Comparison of ENCODE assay signal across 14 cellular contexts in the genomic region with DNA sequence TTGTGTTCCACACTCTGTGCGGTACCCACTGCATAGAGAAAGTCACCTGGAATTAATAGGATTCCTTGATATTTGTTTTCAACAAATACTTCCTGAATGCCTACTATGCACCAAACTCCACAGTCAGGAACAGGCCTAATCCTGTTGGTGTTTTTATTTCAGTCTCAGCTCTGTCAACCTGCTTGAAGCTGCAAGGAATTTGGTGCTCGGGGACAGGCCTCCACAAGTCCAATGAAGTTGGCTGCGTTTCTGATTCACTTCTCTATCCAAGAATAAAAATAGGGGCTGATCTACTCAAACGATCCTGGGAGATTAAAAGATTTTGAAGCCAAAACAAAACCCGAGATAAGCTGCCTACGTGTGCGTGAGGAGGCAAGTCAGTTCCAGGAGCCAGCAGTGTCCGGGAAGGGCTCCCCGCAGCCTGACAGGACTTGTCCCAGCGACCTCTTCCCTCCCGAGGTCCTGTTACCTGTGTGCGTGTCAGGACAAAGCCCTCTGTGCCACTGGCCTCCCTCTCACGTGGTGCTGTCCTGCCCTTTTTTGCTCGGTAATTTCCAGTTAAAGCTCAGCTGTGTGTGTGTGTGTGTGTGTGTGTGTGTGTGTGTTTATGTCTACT.
A peak's percentile ranks its signal among the peaks of the same experiment; 100 is the strongest.
DNase-seq lines count a peak whose midpoint lies in the region; ATAC-seq and TF ChIP-seq lines count a peak whose summit lies in the region.
"Had no signal": no experiment of that assay in that cellular context is flagged by ENCODE, and none has a peak within 500 bp of the region (broad histone marks: within the 10 kb centered on the region; RNA-seq: fewer than 3 reads in every experiment).

No MANE protein-coding gene starts in this region.

- peaks cover 37 to 52% (median 40%) of the 10 kb centered on the region in 3 donors for H3K4me1 ChIP-seq in skeletal muscle tissue (ENCODE audit: control insufficient read depth in 3 of 3, insufficient read depth in 3 of 3, low read length in 3 of 3)

- H3K36me3 ChIP-seq in skeletal muscle tissue (ENCODE audit: control insufficient read depth in 3 of 3, insufficient read depth in 3 of 3, low read length in 3 of 3) = no peaks in the 10 kb centered on the region
- H3K36me3 ChIP-seq: Peyer's patch had no signal

- TF ChIP-seq POLR2A in erythroblast (IDR thresholded peaks at IDR 0.05; ENCODE audit: low read length) = no peak

- no peak overlapping the region for H3K27ac Mint-ChIP-seq in nephron progenitor cell
- H3K27ac Mint-ChIP-seq in activated CD4-positive, alpha-beta memory T cell treated with anti-CD3 and anti-CD28 coated beads for 36 hours = no peak overlapping the region
- H3K27ac Mint-ChIP-seq: natural killer cell; T-helper 2 cell treated with Interferon-gamma antibody and Interleukin-4, amounts not matched to agents 5 μg/mL and 100 μg/mL, for 36 hours had no signal

- H3K9me3 Mint-ChIP-seq in nephron progenitor cell = peaks cover 11% of the 10 kb centered on the region
- peaks cover 8% of the 10 kb centered on the region for H3K9me3 Mint-ChIP-seq in activated CD4-positive, alpha-beta memory T cell treated with anti-CD3 and anti-CD28 coated beads for 36 hours
- H3K9me3 Mint-ChIP-seq: natural killer cell had no signal

- intact Hi-C loops in dorsolateral prefrontal cortex (cut with DNase I) = no loop called here
- intact Hi-C loops in activated CD4-positive, alpha-beta memory T cell treated with anti-CD3 and anti-CD28 coated beads for 36 hours (cut with micrococcal nuclease) = no loop called here

- H3K27me3 ChIP-seq in dorsolateral prefrontal cortex = no peaks in the 10 kb centered on the region
- H3K27me3 ChIP-seq in skeletal muscle tissue (ENCODE audit: control insufficient read depth in 3 of 3, insufficient read depth in 3 of 3, low read length in 3 of 3) = no peaks in the 10 kb centered on the region
- H3K27me3 ChIP-seq: Peyer's patch had no signal

- H3K4me3 ChIP-seq in dorsolateral prefrontal cortex = no peak overlapping the region
- H3K4me3 ChIP-seq in skeletal muscle tissue (ENCODE audit: low read length in 3 of 3) = peak overlapping the region in 1 of 3 donors; percentile 1
- H3K4me3 ChIP-seq: Peyer's patch had no signal

- TF ChIP-seq CTCF in dorsolateral prefrontal cortex (IDR thresholded peaks at IDR 0.05 in 54 of 56, conservative IDR thresholded peaks at IDR 0.05 in 2 of 56; ENCODE audit: low read depth in 1 of 56, partially characterized antibody in 56 of 56) = no peak
- no peak for TF ChIP-seq CTCF in nephron progenitor cell (IDR thresholded peaks at IDR 0.05)

- CTCF ChIA-PET in activated CD4-positive, alpha-beta memory T cell treated with anti-CD3 and anti-CD28 coated beads for 36 hours (lab: Charles Lee) = no interaction called here

- POLR2A ChIA-PET in activated CD4-positive, alpha-beta memory T cell treated with anti-CD3 and anti-CD28 coated beads for 36 hours (lab: Charles Lee) = no interaction called here

- H3K4me3 Mint-ChIP-seq in nephron progenitor cell = no peak overlapping the region
- H3K4me3 Mint-ChIP-seq in activated CD4-positive, alpha-beta memory T cell treated with anti-CD3 and anti-CD28 coated beads for 36 hours = no peak overlapping the region
- H3K4me3 Mint-ChIP-seq: natural killer cell; T-helper 2 cell treated with Interferon-gamma antibody and Interleukin-4, amounts not matched to agents 5 μg/mL and 100 μg/mL, for 36 hours had no signal

- H3K4me1 Mint-ChIP-seq in nephron progenitor cell = peaks cover 24% of the 10 kb centered on the region
- H3K4me1 Mint-ChIP-seq in activated CD4-positive, alpha-beta memory T cell treated with anti-CD3 and anti-CD28 coated beads for 36 hours (ENCODE audit: low read depth) = no peaks in the 10 kb centered on the region
- H3K4me1 Mint-ChIP-seq: natural killer cell had no signal

- H3K9ac ChIP-seq in skeletal muscle tissue (ENCODE audit: low read depth in 1 of 3, low read length in 3 of 3) = peak overlapping the region; percentile 51 to 77 (median 73)

- peaks cover 11% of the 10 kb centered on the region for H3K27me3 Mint-ChIP-seq in nephron progenitor cell (ENCODE audit: low read depth, poor library complexity)
- H3K27me3 Mint-ChIP-seq in activated CD4-positive, alpha-beta memory T cell treated with anti-CD3 and anti-CD28 coated beads for 36 hours = peaks cover 2% of the 10 kb centered on the region

- H3K9me3 ChIP-seq in skeletal muscle tissue (ENCODE audit: control insufficient read depth in 3 of 3, low read length in 3 of 3) = no peaks in the 10 kb centered on the region
- H3K9me3 ChIP-seq: Peyer's patch had no signal

- no peaks in the 10 kb centered on the region for H3K36me3 Mint-ChIP-seq in nephron progenitor cell (ENCODE audit: low read depth)
- H3K36me3 Mint-ChIP-seq in activated CD4-positive, alpha-beta memory T cell treated with anti-CD3 and anti-CD28 coated beads for 36 hours = no peaks in the 10 kb centered on the region
- H3K36me3 Mint-ChIP-seq: natural killer cell had no signal

- ATAC-seq in left lobe of liver (peak; percentile 72), GM18519 (IDR thresholded peaks at IDR 0.05; ENCODE audit: low FRiP score, unreplicated experiment) (no peak)
- ATAC-seq: natural killer cell had no signal

- DNase-seq in NCI-H1105 (lab: John Stamatoyannopoulos, UW) = peak; percentile 88
- no peak for DNase-seq in dorsolateral prefrontal cortex
- peak; percentile 92 for DNase-seq in left lobe of liver (ENCODE audit: low spot score)
- DNase-seq in nephron progenitor cell = no peak
- no peak for DNase-seq in activated CD4-positive, alpha-beta memory T cell treated with anti-CD3 and anti-CD28 coated beads for 36 hours
- no peak for DNase-seq in erythroblast (lab: John Stamatoyannopoulos, UW)
- DNase-seq: activated CD4-positive, alpha-beta T cell treated with anti-CD3 and anti-CD28 coated beads, Interleukin-2, amount 50 U/mL, for 4 hours; caudate nucleus; DMS53; natural killer cell; Peyer's patch had no signal

- peak overlapping the region in 32 of 59 donors; percentile 3 to 73 (median 42) for H3K27ac ChIP-seq in dorsolateral prefrontal cortex
- peak overlapping the region; percentile 92 for H3K27ac ChIP-seq in skeletal muscle tissue (ENCODE audit: low read depth, low read length)

Comparison
In these comparisons a context has a peak if more than half of its experiments do, and no peak if none do; other contexts are left out.
1. DNase-seq: peak in NCI-H1105 (single experiment) and left lobe of liver (single experiment); none in dorsolateral prefrontal cortex (0 of 10), nephron progenitor cell (single experiment), activated CD4-positive, alpha-beta memory T cell treated with anti-CD3 and anti-CD28 coated beads for 36 hours (single experiment) and erythroblast (0 of 2).